In genomic region chr20:38426006-38426405, GRCh38 we compare ENCODE assay signal across 11 cellular contexts. TPM values are rescaled to one million over a fixed set of nuclear protein-coding genes. Genes with fewer than 3 reads are reported as not detected.
DNase-seq lines count a peak whose midpoint lies in the region; ATAC-seq and TF ChIP-seq lines count a peak whose summit lies in the region.
"Had no signal": no experiment of that assay in that cellular context is flagged by ENCODE, and none has a peak within 500 bp of the region (broad histone marks: within the 10 kb centered on the region; RNA-seq: fewer than 3 reads in every experiment).

No MANE protein-coding gene starts in this region.

- H3K4me3 Mint-ChIP-seq in stimulated activated naive CD8-positive, alpha-beta T cell treated with anti-CD3 and anti-CD28 coated beads, Interleukin-15, amount 100 ng/mL, for 72 hours, result no peak overlapping the region

- CTCF ChIA-PET in OCI-LY7 (lab: Charles Lee; ENCODE audit: unreplicated experiment), result no interaction called here

- no peak overlapping the region for H2AFZ ChIP-seq in OCI-LY7 (ENCODE audit: low read length)

- H3K79me2 ChIP-seq in OCI-LY7 (ENCODE audit: insufficient read depth, low read depth, low read length), result peaks cover 49% of the 10 kb centered on the region

- DNase-seq in activated CD8-positive, alpha-beta memory T cell treated with anti-CD3 and anti-CD28 coated beads, Interleukin-2, amount 50 U/mL, for 48 hours, result peak; percentile 64
- DNase-seq in activated CD8-positive, alpha-beta memory T cell treated with anti-CD3 and anti-CD28 coated beads, Interleukin-2, amount 50 U/mL, for 4 hours, result no peak
- DNase-seq in SK-MEL-5 (ENCODE audit: low read depth, low spot score) (peak; percentile 49), fibroblast of peridontal ligament (ENCODE audit: extremely low read depth) (peak; percentile 89), OCI-LY7 (ENCODE audit: low spot score) (no peak), middle frontal gyrus (ENCODE audit: extremely low spot score, low spot score) (no peak), activated gamma-delta T cell treated with Interleukin-2 at 50 U/mL for 16 hours (no peak)
- no peak for DNase-seq in stimulated activated naive CD8-positive, alpha-beta T cell treated with anti-CD3 and anti-CD28 coated beads, Interleukin-15, amount 100 ng/mL, for 72 hours
- DNase-seq: activated CD4-positive, CD25-positive, alpha-beta regulatory T cell; thyroid gland had no signal

- no peak overlapping the region for H3K4me3 ChIP-seq in OCI-LY7 (ENCODE audit: low read depth, low read length, poor library complexity, severe bottlenecking)
- H3K4me3 ChIP-seq: thyroid gland had no signal

- H3K9me2 ChIP-seq in OCI-LY7 (ENCODE audit: insufficient read depth, low read length), result no peaks in the 10 kb centered on the region

- no peaks in the 10 kb centered on the region for H3K27me3 Mint-ChIP-seq in stimulated activated naive CD8-positive, alpha-beta T cell treated with anti-CD3 and anti-CD28 coated beads, Interleukin-15, amount 100 ng/mL, for 72 hours

- no peaks in the 10 kb centered on the region for H3K9me3 ChIP-seq in OCI-LY7 (ENCODE audit: low read length)
- H3K9me3 ChIP-seq: neutrophil, thyroid gland had no signal

- POLR2A ChIA-PET in OCI-LY7 (lab: Charles Lee), result interaction anchor here (0.7 kb wide), 1 partner anchor 76 kb away, joined by 3 read pairs; no protein-coding TSS in a partner anchor

- ATAC-seq in stimulated activated naive CD8-positive, alpha-beta T cell treated with anti-CD3 and anti-CD28 coated beads, Interleukin-15, amount 100 ng/mL, for 72 hours, result peak; percentile 74

- H3K9me3 Mint-ChIP-seq in stimulated activated naive CD8-positive, alpha-beta T cell treated with anti-CD3 and anti-CD28 coated beads, Interleukin-15, amount 100 ng/mL, for 72 hours, result no peaks in the 10 kb centered on the region

- peaks cover 65% of the 10 kb centered on the region for H3K4me1 Mint-ChIP-seq in stimulated activated naive CD8-positive, alpha-beta T cell treated with anti-CD3 and anti-CD28 coated beads, Interleukin-15, amount 100 ng/mL, for 72 hours

- H3K4me1 ChIP-seq in OCI-LY7 (ENCODE audit: insufficient read depth, low read length, poor library complexity, severe bottlenecking), result no peaks in the 10 kb centered on the region
- H3K4me1 ChIP-seq: thyroid gland had no signal

- H4K20me1 ChIP-seq in OCI-LY7 (ENCODE audit: insufficient read depth, low read length), result peaks cover 38% of the 10 kb centered on the region

- no peak overlapping the region for H3K27ac Mint-ChIP-seq in stimulated activated naive CD8-positive, alpha-beta T cell treated with anti-CD3 and anti-CD28 coated beads, Interleukin-15, amount 100 ng/mL, for 72 hours

- H3K36me3 ChIP-seq in OCI-LY7 (ENCODE audit: insufficient read depth, low read length), result peaks cover 98% of the 10 kb centered on the region

- in situ Hi-C loops in SK-MEL-5 (cut with HindIII; ENCODE audit: low pct_unique_long_range_greater_than_20kb, low sequenced_read_pairs), result no loop called here

- TF ChIP-seq CTCF in OCI-LY7 (conservative IDR thresholded peaks at IDR 0.05; ENCODE audit: low read length), result no peak

- intact Hi-C loops in OCI-LY7 (cut with micrococcal nuclease; ENCODE audit: unreplicated experiment), result no loop called here

- H3K4me2 ChIP-seq in OCI-LY7 (ENCODE audit: low read length), result no peak overlapping the region

- no peak overlapping the region for H3K27ac ChIP-seq in OCI-LY7 (ENCODE audit: low read depth, low read length, poor library complexity, severe bottlenecking)
- H3K27ac ChIP-seq: neutrophil, thyroid gland had no signal

- BruUV-seq in OCI-LY7 (replicated peaks; lab: Mats Ljungman, UMichigan), result no TSS peak

RNA-seq across cellular contexts. Expression of gene SNHG17, which starts 9.1 kb away (rescaled TPM):
- 14.6 and 17.3 TPM in 2 replicates for total RNA-seq in SK-MEL-5 (2014; rRNA removed; shearing (Covaris generic))
- polyA plus RNA-seq in SK-MEL-5 (2015; cell fraction: cytosol; rRNA removed), result 17.9 and 22.2 TPM in 2 replicates
- 210 and 231 TPM in 2 replicates for polyA plus RNA-seq in SK-MEL-5 (2015; cell fraction: nucleus; rRNA removed)
- 30.0 and 49.1 TPM in 2 replicates for total RNA-seq in OCI-LY7 (2014; rRNA removed; shearing (Covaris generic))
- total RNA-seq in OCI-LY7 (2022), result 96.3 and 111 TPM in 2 replicates

RNA-seq across cellular contexts. Expression of gene RALGAPB, which starts 46.6 kb away (rescaled TPM):
- 20.1 and 21.2 TPM in 2 replicates for total RNA-seq in SK-MEL-5 (2014; rRNA removed; shearing (Covaris generic))
- 20.5 and 27.4 TPM in 2 replicates for polyA plus RNA-seq in SK-MEL-5 (2015; cell fraction: cytosol; rRNA removed)
- polyA plus RNA-seq in SK-MEL-5 (2015; cell fraction: nucleus; rRNA removed), result 78.1 and 81.2 TPM in 2 replicates
- 19.0 and 20.9 TPM in 2 replicates for total RNA-seq in OCI-LY7 (2014; rRNA removed; shearing (Covaris generic))
- 40.0 and 42.9 TPM in 2 replicates for total RNA-seq in OCI-LY7 (2022)

Comparison
In these comparisons a context has a peak if more than half of its experiments do, and no peak if none do; other contexts are left out.
1. DNase-seq: peak in activated CD8-positive, alpha-beta memory T cell treated with anti-CD3 and anti-CD28 coated beads, Interleukin-2, amount 50 U/mL, for 48 hours (single experiment), SK-MEL-5 (single experiment) and fibroblast of peridontal ligament (single experiment); none in activated CD8-positive, alpha-beta memory T cell treated with anti-CD3 and anti-CD28 coated beads, Interleukin-2, amount 50 U/mL, for 4 hours (single experiment), stimulated activated naive CD8-positive, alpha-beta T cell treated with anti-CD3 and anti-CD28 coated beads, Interleukin-15, amount 100 ng/mL, for 72 hours (0 of 2), OCI-LY7 (single experiment), middle frontal gyrus (single experiment) and activated gamma-delta T cell treated with Interleukin-2 at 50 U/mL for 16 hours (single experiment).